Comparison of ENCODE assay signal across 11 cellular contexts in genomic region chr2:40210344-40210967, GRCh38.
"Had no signal": no experiment of that assay in that cellular context is flagged by ENCODE, and none has a peak within 500 bp of the region (broad histone marks: within the 10 kb centered on the region; RNA-seq: fewer than 3 reads in every experiment).

No MANE protein-coding gene starts in this region.

- H3K27me3 ChIP-seq: esophagus muscularis mucosa had no signal

- H3K36me3 Mint-ChIP-seq: naive thymus-derived CD8-positive, alpha-beta T cell; T-cell had no signal

- H3K4me1 Mint-ChIP-seq: activated CD4-positive, alpha-beta memory T cell treated with anti-CD3 and anti-CD28 coated beads, Interleukin-2, amount 10 ng/mL, durations not matched to agents 7 days and 5 days; T-cell had no signal

- ATAC-seq: mucosa of descending colon; naive thymus-derived CD8-positive, alpha-beta T cell; right cardiac atrium; T-cell had no signal

- H3K27ac Mint-ChIP-seq: activated CD4-positive, alpha-beta memory T cell treated with anti-CD3 and anti-CD28 coated beads, Interleukin-2, amount 10 ng/mL, durations not matched to agents 7 days and 5 days; naive thymus-derived CD8-positive, alpha-beta T cell; T-cell had no signal

- H3K4me3 Mint-ChIP-seq: activated CD4-positive, alpha-beta memory T cell treated with anti-CD3 and anti-CD28 coated beads, Interleukin-2, amount 10 ng/mL, durations not matched to agents 7 days and 5 days; naive thymus-derived CD8-positive, alpha-beta T cell; T-cell had no signal

- H3K9me3 ChIP-seq: esophagus muscularis mucosa, mucosa of descending colon had no signal

- H3K9me3 Mint-ChIP-seq: T-cell had no signal

- H3K27me3 Mint-ChIP-seq: activated CD4-positive, alpha-beta memory T cell treated with anti-CD3 and anti-CD28 coated beads, Interleukin-2, amount 10 ng/mL, durations not matched to agents 7 days and 5 days; naive thymus-derived CD8-positive, alpha-beta T cell; T-cell had no signal

- H3K4me3 ChIP-seq: esophagus muscularis mucosa, mucosa of descending colon had no signal

- H3K27ac ChIP-seq: esophagus muscularis mucosa had no signal

- H3K36me3 ChIP-seq: esophagus muscularis mucosa had no signal

- DNase-seq: activated CD4-positive, alpha-beta memory T cell treated with anti-CD3 and anti-CD28 coated beads, Interleukin-2, amount 10 ng/mL, durations not matched to agents 7 days and 5 days; activated gamma-delta T cell; hypothalamus; mucosa of descending colon; naive thymus-derived CD8-positive, alpha-beta T cell; nucleus accumbens; right cardiac atrium; small intestine; T-cell; trophoblast cell had no signal
